25 cellular contexts compared by ENCODE assay signal in genomic region chr12:10574307-10574706, GRCh38.
"Had no signal": no experiment of that assay in that cellular context is flagged by ENCODE, and none has a peak within 500 bp of the region (broad histone marks: within the 10 kb centered on the region; RNA-seq: fewer than 3 reads in every experiment).

No MANE protein-coding gene starts in this region.

- ATAC-seq: esophagus mucosa; gastrocnemius medialis; left ventricle myocardium superior; lower lobe of right lung; natural killer cell treated with Interleukin-12 subunit alpha and Interleukin-12 subunit beta and Interleukin-15 and Interleukin-18, amount 100 ng/mL, for 72 hours; right cardiac atrium; stimulated activated naive CD8-positive, alpha-beta T cell treated with anti-CD3 and anti-CD28 coated beads, Interleukin-15, amount 100 ng/mL, for 72 hours had no signal

- H3K36me3 Mint-ChIP-seq: neural progenitor cell had no signal

- H3K27ac Mint-ChIP-seq: dendritic cell treated with granulocyte-macrophage colony-stimulating factor and Interleukin-4, amounts not matched to agents 40 ng/mL and 50 ng/mL, for 4 days; endodermal cell; neural progenitor cell had no signal

- H3K27me3 ChIP-seq: colonic mucosa, gastrocnemius medialis, neural progenitor cell, thyroid gland, vagina had no signal

- H3K4me3 ChIP-seq: colonic mucosa, gastrocnemius medialis, lower lobe of right lung, neural progenitor cell, prostate gland, thyroid gland, vagina had no signal

- H3K27ac ChIP-seq: colonic mucosa, epithelial cell of prostate, gastrocnemius medialis, lower lobe of right lung, neural progenitor cell, parathyroid adenoma, prostate gland, thyroid gland, vagina had no signal

- H3K9me3 ChIP-seq: colonic mucosa, gastrocnemius medialis, lower lobe of right lung, prostate gland, thyroid gland, vagina had no signal

- DNase-seq: colonic mucosa; effector CD8-positive, alpha-beta T cell; endodermal cell; foreskin fibroblast; gastrocnemius medialis; left ventricle myocardium superior; lower lobe of right lung; right cardiac atrium; small intestine; stimulated activated CD4-positive, alpha-beta T cell treated with anti-CD3 and anti-CD28 coated beads, Interleukin-15, amount 100 ng/mL, for 24 hours; stimulated activated CD4-positive, alpha-beta T cell treated with anti-CD3 and anti-CD28 coated beads, Interleukin-4, amount 100 ng/mL, for 1 hour; stimulated activated CD8-positive, alpha-beta memory T cell treated with anti-CD3 and anti-CD28 coated beads, Interleukin-4, amount 100 ng/mL, for 48 hours; stimulated activated naive CD4-positive, alpha-beta T cell; stimulated activated naive CD8-positive, alpha-beta T cell treated with anti-CD3 and anti-CD28 coated beads, Interleukin-15, amount 100 ng/mL, for 72 hours; thyroid gland; trophoblast cell had no signal

- H3K79me2 ChIP-seq: parathyroid adenoma had no signal

- H2AFZ ChIP-seq: neural progenitor cell, parathyroid adenoma had no signal

- H3K4me1 ChIP-seq: colonic mucosa, lower lobe of right lung, neural progenitor cell, parathyroid adenoma, prostate gland, thyroid gland, vagina had no signal

- H3K36me3 ChIP-seq: colonic mucosa, gastrocnemius medialis, lower lobe of right lung, neural progenitor cell, prostate gland, thyroid gland, vagina had no signal

- H3K27me3 Mint-ChIP-seq: dendritic cell treated with granulocyte-macrophage colony-stimulating factor and Interleukin-4, amounts not matched to agents 40 ng/mL and 50 ng/mL, for 4 days; natural killer cell treated with Interleukin-12 subunit alpha and Interleukin-12 subunit beta and Interleukin-15 and Interleukin-18, amount 100 ng/mL, for 72 hours; stimulated activated naive CD8-positive, alpha-beta T cell treated with anti-CD3 and anti-CD28 coated beads, Interleukin-15, amount 100 ng/mL, for 72 hours had no signal

- H3K4me3 Mint-ChIP-seq: dendritic cell treated with granulocyte-macrophage colony-stimulating factor and Interleukin-4, amounts not matched to agents 40 ng/mL and 50 ng/mL, for 4 days; endodermal cell; natural killer cell treated with Interleukin-12 subunit alpha and Interleukin-12 subunit beta and Interleukin-15 and Interleukin-18, amount 100 ng/mL, for 72 hours; neural progenitor cell; stimulated activated naive CD8-positive, alpha-beta T cell treated with anti-CD3 and anti-CD28 coated beads, Interleukin-15, amount 100 ng/mL, for 72 hours had no signal

- H3K9me3 Mint-ChIP-seq: natural killer cell treated with Interleukin-12 subunit alpha and Interleukin-12 subunit beta and Interleukin-15 and Interleukin-18, amount 100 ng/mL, for 72 hours had no signal

- H3K9ac ChIP-seq: neural progenitor cell, parathyroid adenoma had no signal

- FAIRE-seq: keratinocyte, small intestine had no signal

- H3K4me2 ChIP-seq: neural progenitor cell had no signal
